ENCODE assay signal across 11 cellular contexts in genomic region chr3:171306631-171307030, GRCh38.
DNase-seq lines count a peak whose midpoint lies in the region; ATAC-seq and TF ChIP-seq lines count a peak whose summit lies in the region.
"Had no signal": no experiment of that assay in that cellular context is flagged by ENCODE, and none has a peak within 500 bp of the region (broad histone marks: within the 10 kb centered on the region; RNA-seq: fewer than 3 reads in every experiment).

No MANE protein-coding gene starts in this region.

- no peaks in the 10 kb centered on the region for H3K23me2 ChIP-seq in H9 (ENCODE audit: insufficient read length, low read depth, low read length, poor library complexity, severe bottlenecking)

- no peak overlapping the region for H3K4me2 ChIP-seq in H9 (ENCODE audit: insufficient read depth, insufficient read length, low read length)

- ATAC-seq in HG02870 (IDR thresholded peaks at IDR 0.05; ENCODE audit: unreplicated experiment) = no peak

- H3K4me3 ChIP-seq in AG04449 (ENCODE audit: low read depth, low read length) (no peak overlapping the region), SJCRH30 (peak overlapping the region; percentile 29), fibroblast of pulmonary artery (replicated peaks; ENCODE audit: low read depth, low read length) (peak overlapping the region; percentile 0)
- no peak overlapping the region for H3K4me3 ChIP-seq in CD8-positive, alpha-beta memory T cell (ENCODE audit: low read length)
- H3K4me3 ChIP-seq: SK-N-MC had no signal

- H4K5ac ChIP-seq in H9 (ENCODE audit: insufficient read length, low read depth, low read length) = no peak overlapping the region

- H3K4me3 Mint-ChIP-seq in nephron progenitor cell = no peak overlapping the region
- H3K4me3 Mint-ChIP-seq in CD8-positive, alpha-beta memory T cell = no peak overlapping the region
- H3K4me3 Mint-ChIP-seq in H9 = no peak overlapping the region
- H3K4me3 Mint-ChIP-seq: dendritic cell treated with granulocyte-macrophage colony-stimulating factor and Interleukin-4, amounts not matched to agents 40 ng/mL and 50 ng/mL, for 4 days had no signal

- no peak overlapping the region for H2AK5ac ChIP-seq in H9 (ENCODE audit: insufficient read length, low read length)

- no peak overlapping the region for H2AFZ ChIP-seq in H9 (ENCODE audit: low read length)

- no peak overlapping the region for H2BK20ac ChIP-seq in H9 (ENCODE audit: low read depth, low read length, poor library complexity, severe bottlenecking)

- no peaks in the 10 kb centered on the region for H3K27me3 ChIP-seq in SJCRH30
- no peaks in the 10 kb centered on the region for H3K27me3 ChIP-seq in CD8-positive, alpha-beta memory T cell (ENCODE audit: insufficient read depth, low read length, poor library complexity, severe bottlenecking)
- H3K27me3 ChIP-seq in H9 (ENCODE audit: insufficient read depth, low read length) = no peaks in the 10 kb centered on the region

- no peak overlapping the region for H3K9ac ChIP-seq in H9 (ENCODE audit: extremely low read depth, insufficient read length, low read length)

- TF ChIP-seq CTCF in AG04449 (IDR thresholded peaks at IDR 0.05; ENCODE audit: insufficient read depth, low read length, missing control alignments) (no peak), fibroblast of pulmonary artery (IDR thresholded peaks at IDR 0.05; ENCODE audit: low read length, missing control alignments) (no peak), nephron progenitor cell (IDR thresholded peaks at IDR 0.05) (no peak), H9 (conservative IDR thresholded peaks at IDR 0.05) (no peak)

- no peak overlapping the region for H2BK15ac ChIP-seq in H9 (ENCODE audit: low read depth, low read length)

- H3K36me3 Mint-ChIP-seq in nephron progenitor cell (ENCODE audit: low read depth) = peaks cover 19% of the 10 kb centered on the region
- peaks cover 1 to 5% (median 4%) of the 10 kb centered on the region in 3 donors for H3K36me3 Mint-ChIP-seq in CD8-positive, alpha-beta memory T cell
- H3K36me3 Mint-ChIP-seq in H9 (ENCODE audit: insufficient read depth in 1 of 3, low read depth in 3 of 3) = peaks cover 0 to 10% (median 4%) of the 10 kb centered on the region in 3 experiments; a peak in 3 of 7 replicates

- no peaks in the 10 kb centered on the region for H4K20me1 ChIP-seq in H9 (ENCODE audit: control insufficient read depth, insufficient read depth, insufficient read length)

- H3K56ac ChIP-seq in H9 (ENCODE audit: insufficient read length, low read depth, low read length) = no peak overlapping the region

- H3K27ac Mint-ChIP-seq in nephron progenitor cell (peak overlapping the region; percentile 88), H9 (peak overlapping the region in 1 of 3 experiments; percentile 49; a peak in 1 of 7 replicates)
- H3K27ac Mint-ChIP-seq in CD8-positive, alpha-beta memory T cell = no peak overlapping the region
- H3K27ac Mint-ChIP-seq: dendritic cell treated with granulocyte-macrophage colony-stimulating factor and Interleukin-4, amounts not matched to agents 40 ng/mL and 50 ng/mL, for 4 days had no signal

- H3K9me3 Mint-ChIP-seq in nephron progenitor cell (peaks cover 21% of the 10 kb centered on the region), H9 (peaks cover 5 to 6% of the 10 kb centered on the region in 2 experiments; a peak in 3 of 5 replicates)
- peaks cover 0 to 7% (median 2%) of the 10 kb centered on the region in 5 donors for H3K9me3 Mint-ChIP-seq in CD8-positive, alpha-beta memory T cell
- H3K9me3 Mint-ChIP-seq: dendritic cell treated with granulocyte-macrophage colony-stimulating factor and Interleukin-4, amounts not matched to agents 40 ng/mL and 50 ng/mL, for 4 days had no signal

- no peak overlapping the region for H2BK12ac ChIP-seq in H9 (ENCODE audit: insufficient read length, low read depth, low read length)

- CTCF ChIA-PET in AG04449 (lab: Yijun Ruan, JAX) = interaction anchor here (0.6 to 0.9 kb wide), 2 partner anchors 119 to 967 kb away, joined by 3 read pairs; no protein-coding TSS in a partner anchor
- CTCF ChIA-PET in CD8-positive, alpha-beta memory T cell (lab: Charles Lee) = no interaction called here

- H3K36me3 ChIP-seq in SJCRH30 = no peaks in the 10 kb centered on the region
- no peaks in the 10 kb centered on the region for H3K36me3 ChIP-seq in CD8-positive, alpha-beta memory T cell (ENCODE audit: insufficient read depth, low read length)

- H3K27me3 Mint-ChIP-seq in nephron progenitor cell (ENCODE audit: low read depth, poor library complexity) = peaks cover 2% of the 10 kb centered on the region
- no peaks in the 10 kb centered on the region for H3K27me3 Mint-ChIP-seq in CD8-positive, alpha-beta memory T cell
- H3K27me3 Mint-ChIP-seq in H9 (ENCODE audit: low read depth) = no peaks in the 10 kb centered on the region

- no peak overlapping the region for H3K18ac ChIP-seq in H9 (ENCODE audit: insufficient read length, low read depth, low read length)

- H3K27ac ChIP-seq in SJCRH30 (peak overlapping the region; percentile 55), H9 (ENCODE audit: insufficient read length, low read depth, low read length) (no peak overlapping the region)
- no peak overlapping the region for H3K27ac ChIP-seq in CD8-positive, alpha-beta memory T cell (ENCODE audit: low read depth, low read length)
- H3K27ac ChIP-seq: SK-N-MC had no signal

- H3K4ac ChIP-seq in H9 (ENCODE audit: low read depth, low read length) = no peak overlapping the region

- peaks cover 20% of the 10 kb centered on the region for H3K4me1 ChIP-seq in SJCRH30
- peaks cover 13% of the 10 kb centered on the region for H3K4me1 ChIP-seq in CD8-positive, alpha-beta memory T cell (ENCODE audit: insufficient read depth, low read length)
- peaks cover 2% of the 10 kb centered on the region; the same call in 1 of the 2 replicates for H3K4me1 ChIP-seq in H9 (ENCODE audit: insufficient read depth, low read length)
- H3K4me1 ChIP-seq: Caco-2 had no signal

- POLR2A ChIA-PET in AG04449 (lab: Yijun Ruan, JAX) = no interaction called here
- POLR2A ChIA-PET in CD8-positive, alpha-beta memory T cell (lab: Charles Lee) = no interaction called here

- H3K9me3 ChIP-seq in SJCRH30 (replicated peaks) (no peaks in the 10 kb centered on the region; the same call in 1 of the 2 replicates), H9 (ENCODE audit: control insufficient read depth, low read depth, low read length) (no peaks in the 10 kb centered on the region)
- no peaks in the 10 kb centered on the region for H3K9me3 ChIP-seq in CD8-positive, alpha-beta memory T cell (ENCODE audit: low read length)
- H3K9me3 ChIP-seq: Caco-2 had no signal

- H3K79me2 ChIP-seq in H9 (ENCODE audit: insufficient read depth, low read length) = peaks cover 2% of the 10 kb centered on the region; the same call in 1 of the 2 replicates

- peaks cover 33% of the 10 kb centered on the region for H3K4me1 Mint-ChIP-seq in nephron progenitor cell
- peaks cover 59 to 85% (median 82%) of the 10 kb centered on the region in 3 donors for H3K4me1 Mint-ChIP-seq in CD8-positive, alpha-beta memory T cell
- H3K4me1 Mint-ChIP-seq in H9 = peaks cover 17 to 23% of the 10 kb centered on the region in 2 experiments

- no peak overlapping the region for H2BK5ac ChIP-seq in H9 (ENCODE audit: insufficient read length, low read length)

- H2BK120ac ChIP-seq in H9 (ENCODE audit: low read depth, low read length, poor library complexity, severe bottlenecking) = no peak overlapping the region

- H3K14ac ChIP-seq in H9 (ENCODE audit: insufficient read depth, low read length) = no peak overlapping the region

- no peak overlapping the region for H4K8ac ChIP-seq in H9 (replicated peaks; ENCODE audit: insufficient read length, low read depth, low read length)

- no peak overlapping the region for H3K23ac ChIP-seq in H9 (ENCODE audit: insufficient read length, low read depth, low read length)

- H4K91ac ChIP-seq in H9 (ENCODE audit: insufficient read length, low read depth, low read length) = no peak overlapping the region

- WGBS in H9 (ENCODE audit: extremely low coverage, insufficient read length, low lambda C conversion rate) = no CpG with 5 or more reads among the region's 6 CpGs

- DNase-seq in AG04449 (ENCODE audit: low read depth, low spot score) = peak; percentile 97
- DNase-seq in SJCRH30 = peak; percentile 77 to 89
- DNase-seq in fibroblast of pulmonary artery (ENCODE audit: low read depth) = peak; percentile 95
- no peak for DNase-seq in nephron progenitor cell
- no peak for DNase-seq in CD8-positive, alpha-beta memory T cell
- DNase-seq in H9 = no peak
- no peak for DNase-seq in COLO668 (lab: John Stamatoyannopoulos, UW; ENCODE audit: unreplicated experiment)
- DNase-seq: Caco-2 had no signal

- no peaks in the 10 kb centered on the region for H3K79me1 ChIP-seq in H9 (ENCODE audit: insufficient read depth, low read depth, low read length, poor library complexity, severe bottlenecking)

- H3T11ph ChIP-seq in H9 (ENCODE audit: low read length) = no peak overlapping the region

Comparison
In these comparisons a context has a peak if more than half of its experiments do, and no peak if none do; other contexts are left out.
1. DNase-seq: peak in AG04449 (single experiment), SJCRH30 (2 of 2) and fibroblast of pulmonary artery (single experiment); none in nephron progenitor cell (single experiment), CD8-positive, alpha-beta memory T cell (0 of 5), H9 (single experiment) and COLO668 (single experiment).
2. H3K4me3 ChIP-seq: peak in SJCRH30 (single experiment) and fibroblast of pulmonary artery (single experiment); none in AG04449 (single experiment) and CD8-positive, alpha-beta memory T cell (single experiment).